Comparison of ENCODE assay signal across 1 cellular context in genomic region chr6:90274481-90275030, GRCh38.
TF ChIP-seq lines count a peak whose summit lies in the region.

No MANE protein-coding gene starts in this region.

TF ChIP-seq in K562, 482 proteins besides CTCF, POLR2A, EP300 and RAD21 (continued from another document):
- TF ChIP-seq RNF219 (CRISPR knock-in tag; IDR thresholded peaks at IDR 0.05) (no peak), ARID3B (CRISPR knock-in tag; IDR thresholded peaks at IDR 0.05; ENCODE audit: borderline replicate concordance) (no peak), NEUROD1 (IDR thresholded peaks at IDR 0.05; ENCODE audit: borderline replicate concordance, low read depth, low read length, partially characterized antibody) (no peak), SMC3 (conservative IDR thresholded peaks at IDR 0.05; ENCODE audit: insufficient read depth, low read depth, low read length) (no peak)
